In genomic region chr3:128619146-128619890, GRCh38 we compare ENCODE assay signal across 8 cellular contexts. TPM values are rescaled to one million over a fixed set of nuclear protein-coding genes. Genes with fewer than 3 reads are reported as not detected.
A peak's percentile ranks its signal among the peaks of the same experiment; 100 is the strongest.
DNase-seq lines count a peak whose midpoint lies in the region; TF ChIP-seq lines count a peak whose summit lies in the region.

No MANE protein-coding gene starts in this region.

- no peaks in the 10 kb centered on the region for H3K9me3 Mint-ChIP-seq in CD8-positive, alpha-beta memory T cell
- H3K9me3 Mint-ChIP-seq in nephron progenitor cell: no peaks in the 10 kb centered on the region

- H3K27me3 Mint-ChIP-seq in CD8-positive, alpha-beta memory T cell: no peaks in the 10 kb centered on the region
- H3K27me3 Mint-ChIP-seq in nephron progenitor cell (ENCODE audit: low read depth, poor library complexity): no peaks in the 10 kb centered on the region

- CTCF ChIA-PET in CD8-positive, alpha-beta memory T cell (lab: Charles Lee): interaction anchor here (2.0 kb wide), 1 partner anchor 8 kb away, joined by 11 read pairs; no protein-coding TSS in a partner anchor

- H3K4me1 ChIP-seq in CD8-positive, alpha-beta memory T cell (ENCODE audit: insufficient read depth, low read length): peaks cover 21% of the 10 kb centered on the region

- no peak overlapping the region for H3K4me3 ChIP-seq in CD8-positive, alpha-beta memory T cell (ENCODE audit: low read length)
- no peak overlapping the region for H3K4me3 ChIP-seq in brain microvascular endothelial cell (ENCODE audit: low read depth, low read length)

- no peak for TF ChIP-seq CTCF in brain microvascular endothelial cell (IDR thresholded peaks at IDR 0.05; ENCODE audit: low read depth, low read length, missing control alignments)
- no peak for TF ChIP-seq CTCF in nephron progenitor cell (IDR thresholded peaks at IDR 0.05)

- peak overlapping the region; percentile 79 to 97 (median 97) for H3K27ac Mint-ChIP-seq in CD8-positive, alpha-beta memory T cell
- H3K27ac Mint-ChIP-seq in nephron progenitor cell: peak overlapping the region; percentile 96

- no peak overlapping the region for H3K27ac ChIP-seq in CD8-positive, alpha-beta memory T cell (ENCODE audit: low read depth, low read length)
- H3K27ac ChIP-seq in brain microvascular endothelial cell: peak overlapping the region; percentile 90

- H3K9me3 ChIP-seq in CD8-positive, alpha-beta memory T cell (ENCODE audit: low read length): no peaks in the 10 kb centered on the region

- no peak for DNase-seq in CD8-positive, alpha-beta memory T cell
- DNase-seq in MV-4-11 (lab: John Stamatoyannopoulos, UW) (peak; percentile 86), brain microvascular endothelial cell (peak; percentile 87), nephron progenitor cell (no peak), NCI-H187 (lab: John Stamatoyannopoulos, UW) (no peak), NCI-H1092 treated with DMSO at 0.1 percent for 48 hours (lab: John Stamatoyannopoulos, UW) (no peak), HK-2 (ENCODE audit: unreplicated experiment) (no peak)
- no peak for DNase-seq in activated CD4-positive, CD25-positive, alpha-beta regulatory T cell treated with anti-CD3 and anti-CD28 coated beads, Interleukin-2, amount 50 U/mL, for 72 hours

- POLR2A ChIA-PET in CD8-positive, alpha-beta memory T cell (lab: Charles Lee): no interaction called here

- peaks cover 39% of the 10 kb centered on the region for H3K36me3 ChIP-seq in CD8-positive, alpha-beta memory T cell (ENCODE audit: insufficient read depth, low read length)
- peaks cover 61% of the 10 kb centered on the region for H3K36me3 ChIP-seq in brain microvascular endothelial cell (replicated peaks)

- no peaks in the 10 kb centered on the region for H3K27me3 ChIP-seq in CD8-positive, alpha-beta memory T cell (ENCODE audit: insufficient read depth, low read length, poor library complexity, severe bottlenecking)
- H3K27me3 ChIP-seq in brain microvascular endothelial cell (replicated peaks): no peaks in the 10 kb centered on the region

- H3K4me3 Mint-ChIP-seq in CD8-positive, alpha-beta memory T cell: peak overlapping the region; percentile 87 to 97 (median 96)
- peak overlapping the region; percentile 98 for H3K4me3 Mint-ChIP-seq in nephron progenitor cell

- peaks cover 18 to 33% (median 22%) of the 10 kb centered on the region in 3 donors for H3K4me1 Mint-ChIP-seq in CD8-positive, alpha-beta memory T cell
- peaks cover 29% of the 10 kb centered on the region for H3K4me1 Mint-ChIP-seq in nephron progenitor cell

- H3K36me3 Mint-ChIP-seq in CD8-positive, alpha-beta memory T cell: peaks cover 0 to 64% (median 12%) of the 10 kb centered on the region in 3 donors
- peaks cover 42% of the 10 kb centered on the region for H3K36me3 Mint-ChIP-seq in nephron progenitor cell (ENCODE audit: low read depth)

- in situ Hi-C loops in brain microvascular endothelial cell (cut with HindIII; ENCODE audit: low pct_ligation_motif_present, low sequenced_read_pairs): no loop called here

RNA-seq across cellular contexts. Expression of gene RPN1, which starts 31.3 kb away (rescaled TPM):
- 100 to 1,000 TPM; 188 to 194 TPM for total RNA-seq in CD8-positive, alpha-beta memory T cell
- polyA plus RNA-seq in CD8-positive, alpha-beta memory T cell: 294 TPM

Comparison
In these comparisons a context has a peak if more than half of its experiments do, and no peak if none do; other contexts are left out.
1. DNase-seq: peak in MV-4-11 (single experiment) and brain microvascular endothelial cell (single experiment); none in CD8-positive, alpha-beta memory T cell (0 of 5), nephron progenitor cell (single experiment), NCI-H187 (0 of 2), NCI-H1092 treated with DMSO at 0.1 percent for 48 hours (single experiment), activated CD4-positive, CD25-positive, alpha-beta regulatory T cell treated with anti-CD3 and anti-CD28 coated beads, Interleukin-2, amount 50 U/mL, for 72 hours (single experiment) and HK-2 (single experiment).